8 cellular contexts compared by ENCODE assay signal in the genomic region with DNA sequence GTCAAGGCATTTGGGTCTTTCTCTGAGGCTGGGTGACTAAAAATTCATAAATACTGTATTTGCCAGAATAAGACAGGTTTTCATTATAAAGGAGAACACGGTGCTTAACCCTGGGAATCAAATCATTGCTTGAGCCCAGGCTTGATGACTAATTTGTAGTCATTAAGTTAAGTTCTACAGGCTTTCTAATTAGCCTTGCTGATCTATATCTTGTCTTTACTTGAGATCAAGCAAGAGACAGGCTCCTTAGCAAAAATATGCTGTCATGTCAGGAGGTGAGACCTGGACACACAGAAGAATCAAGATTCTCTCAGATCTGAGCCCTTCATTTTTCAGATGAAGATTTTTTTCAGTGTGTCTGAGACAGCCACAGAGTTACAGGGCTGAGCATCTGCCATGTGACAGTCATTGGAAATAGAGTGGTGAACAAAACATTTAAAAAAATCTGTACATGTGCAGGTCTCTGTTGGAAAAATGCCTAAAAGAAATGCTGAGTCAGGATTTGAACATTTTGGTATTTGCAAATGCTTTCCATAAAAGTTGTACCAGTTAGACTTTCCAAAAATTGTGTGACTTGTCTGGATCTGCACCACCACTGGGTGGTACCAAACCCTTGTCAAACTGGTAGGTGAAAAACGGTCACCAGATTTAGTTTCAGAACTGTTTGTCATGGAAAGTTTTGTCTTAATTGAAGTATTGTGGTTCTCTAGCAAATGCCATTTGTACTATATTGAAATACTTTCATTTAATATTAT. TPM values are rescaled to one million over a fixed set of nuclear protein-coding genes. Genes with fewer than 3 reads are reported as not detected.
A peak's percentile ranks its signal among the peaks of the same experiment; 100 is the strongest.
DNase-seq lines count a peak whose midpoint lies in the region; ATAC-seq and TF ChIP-seq lines count a peak whose summit lies in the region.

No MANE protein-coding gene starts in this region.

- H3K27me3 ChIP-seq in esophagus squamous epithelium = no peaks in the 10 kb centered on the region

- DNase-seq in AG20443 (ENCODE audit: low spot score) (peak; percentile 16), RWPE1 (ENCODE audit: low spot score) (no peak), esophagus squamous epithelium (lab: John Stamatoyannopoulos, UW) (no peak), DMS153 (lab: John Stamatoyannopoulos, UW) (no peak), midbrain (lab: John Stamatoyannopoulos, UW) (no peak), epidermal melanocyte (ENCODE audit: insufficient read length, low spot score) (no peak)

- no peak overlapping the region for H3K4me3 ChIP-seq in esophagus squamous epithelium

- CTCF ChIA-PET in RWPE1 (lab: Yijun Ruan, JAX) = interaction anchor here (0.6 to 0.7 kb wide), 2 partner anchors 18 to 1956 kb away, joined by 3 to 5 read pairs; no protein-coding TSS in a partner anchor

- H3K9me3 ChIP-seq in esophagus squamous epithelium = no peaks in the 10 kb centered on the region

- POLR2A ChIA-PET in RWPE1 (lab: Yijun Ruan, JAX; ENCODE audit: low non-redundant PET) = no interaction called here

- TF ChIP-seq CTCF in RWPE1 (conservative IDR thresholded peaks at IDR 0.05; ENCODE audit: low read depth) (peak; percentile 23), esophagus squamous epithelium (IDR thresholded peaks at IDR 0.05) (peak in 4 of 6 experiments; percentile 6 to 61 (median 33))

- 31 to 34% methylated on average over 2 of the region's 2 CpGs for WGBS in esophagus squamous epithelium, 2 donors

- no peak for TF ChIP-seq POLR2A in esophagus squamous epithelium (IDR thresholded peaks at IDR 0.05)

- H3K4me1 ChIP-seq in esophagus squamous epithelium = peaks cover 0 to 19% (median 5%) of the 10 kb centered on the region in 3 donors

- H3K27ac ChIP-seq in RWPE1 (0 out of 2 replicates have a peak overlapping the region, but pooled peaks have one; percentile 28), esophagus squamous epithelium (peak overlapping the region in 2 of 4 donors; percentile 17 to 49)

- ATAC-seq in GM19455 (IDR thresholded peaks at IDR 0.05; ENCODE audit: unreplicated experiment) (peak; percentile 51), HG02981 (IDR thresholded peaks at IDR 0.05; ENCODE audit: unreplicated experiment) (no peak)

- intact Hi-C loops in esophagus squamous epithelium (cut with DNase I) = no loop called here

- H3K36me3 ChIP-seq in esophagus squamous epithelium = peaks cover 0 to 87% (median 4%) of the 10 kb centered on the region in 3 donors

RNA-seq across cellular contexts. Expression of gene ACAT1, which starts 14.7 kb away (rescaled TPM):
- total RNA-seq in esophagus squamous epithelium = 10 to 100 TPM; 47.6 to 94.4 (median 85.2) TPM
